22 cellular contexts compared by ENCODE assay signal in genomic region chr3:97838393-97838792, GRCh38.
"Had no signal": no experiment of that assay in that cellular context is flagged by ENCODE, and none has a peak within 500 bp of the region (broad histone marks: within the 10 kb centered on the region; RNA-seq: fewer than 3 reads in every experiment).

No MANE protein-coding gene starts in this region.

- H3K4me1 Mint-ChIP-seq: activated naive CD4-positive, alpha-beta T cell treated with anti-CD3 and anti-CD28 coated beads, Interleukin-2, amount 50 U/mL, for 24 hours had no signal

- H3K9me3 ChIP-seq: ascending aorta, body of pancreas had no signal

- H3K4me3 ChIP-seq: ascending aorta, body of pancreas, K562 had no signal

- H3K9me3 Mint-ChIP-seq: activated CD8-positive, alpha-beta T cell treated with anti-CD3 and anti-CD28 coated beads for 36 hours; activated naive CD4-positive, alpha-beta T cell treated with anti-CD3 and anti-CD28 coated beads, Interleukin-2, amount 50 U/mL, for 24 hours; T-helper 1 cell treated with Interleukin-12 subunit alpha and Interleukin-12 subunit beta and Interleukin-4 antibody, amounts not matched to agents 30 μg/mL and 1 μg/mL, for 36 hours had no signal

- H3K27ac ChIP-seq: ascending aorta, body of pancreas had no signal

- H3K27me3 ChIP-seq: ascending aorta, body of pancreas had no signal

- DNase-seq: activated CD4-positive, alpha-beta T cell treated with anti-CD3 and anti-CD28 coated beads for 4 hours; activated CD8-positive, alpha-beta memory T cell treated with anti-CD3 and anti-CD28 coated beads, Interleukin-2, amount 50 U/mL, for 4 hours; activated CD8-positive, alpha-beta T cell treated with anti-CD3 and anti-CD28 coated beads for 36 hours; activated T-cell treated with anti-CD3 and anti-CD28 coated beads, Interleukin-2, amount 50 U/mL, for 1 hour; amniotic stem cell; body of pancreas; central memory CD4-positive, alpha-beta T cell; Karpas-422; NCI-H1048; NCI-H146; NCI-H187 treated with DMSO at 0.1 percent for 48 hours; NCI-H2081 treated with DMSO at 0.1 percent for 48 hours; NCI-H345; NCI-H510A; NCI-H526 treated with DMSO at 0.1 percent for 48 hours; PC-3; SHP77 treated with DMSO at 0.1 percent for 48 hours had no signal

- H3K27me3 Mint-ChIP-seq: activated CD8-positive, alpha-beta T cell treated with anti-CD3 and anti-CD28 coated beads for 36 hours; activated naive CD4-positive, alpha-beta T cell treated with anti-CD3 and anti-CD28 coated beads, Interleukin-2, amount 50 U/mL, for 24 hours had no signal

- H3K36me3 ChIP-seq: ascending aorta had no signal

- ATAC-seq: activated CD4-positive, CD25-positive, alpha-beta regulatory T cell treated with anti-CD3 and anti-CD28 coated beads, Interleukin-2, amount 50 U/mL, for 24 hours; activated CD8-positive, alpha-beta T cell treated with anti-CD3 and anti-CD28 coated beads for 36 hours; body of pancreas; K562; PC-3 had no signal

- H3K4me1 ChIP-seq: ascending aorta had no signal

- H3K36me3 Mint-ChIP-seq: activated naive CD4-positive, alpha-beta T cell treated with anti-CD3 and anti-CD28 coated beads, Interleukin-2, amount 50 U/mL, for 24 hours had no signal

- H3K4me3 Mint-ChIP-seq: activated CD8-positive, alpha-beta T cell treated with anti-CD3 and anti-CD28 coated beads for 36 hours; activated naive CD4-positive, alpha-beta T cell treated with anti-CD3 and anti-CD28 coated beads, Interleukin-2, amount 50 U/mL, for 24 hours; T-helper 1 cell treated with Interleukin-12 subunit alpha and Interleukin-12 subunit beta and Interleukin-4 antibody, amounts not matched to agents 30 μg/mL and 1 μg/mL, for 36 hours had no signal

- H3K27ac Mint-ChIP-seq: activated CD8-positive, alpha-beta T cell treated with anti-CD3 and anti-CD28 coated beads for 36 hours; activated naive CD4-positive, alpha-beta T cell treated with anti-CD3 and anti-CD28 coated beads, Interleukin-2, amount 50 U/mL, for 24 hours; T-helper 1 cell treated with Interleukin-12 subunit alpha and Interleukin-12 subunit beta and Interleukin-4 antibody, amounts not matched to agents 30 μg/mL and 1 μg/mL, for 36 hours had no signal
